ENCODE assay signal across 8 cellular contexts in genomic region chr2:73163522-73164367, GRCh38. TPM values are rescaled to one million over a fixed set of nuclear protein-coding genes. Genes with fewer than 3 reads are reported as not detected.
DNase-seq lines count a peak whose midpoint lies in the region; ATAC-seq and TF ChIP-seq lines count a peak whose summit lies in the region.

No MANE protein-coding gene starts in this region.

- peak; percentile 76 to 95 (median 89) for TF ChIP-seq CTCF in dorsolateral prefrontal cortex (IDR thresholded peaks at IDR 0.05 in 54 of 56, conservative IDR thresholded peaks at IDR 0.05 in 2 of 56; ENCODE audit: low read depth in 1 of 56, partially characterized antibody in 56 of 56)

- ATAC-seq in HG02938 (IDR thresholded peaks at IDR 0.05; ENCODE audit: unreplicated experiment), result peak; percentile 81

- intact Hi-C loops in dorsolateral prefrontal cortex (cut with DNase I), result loop anchor here (1.0 to 5.0 kb wide), 4 partner anchors 76 to 271 kb away; no protein-coding TSS in a partner anchor

- H3K4me3 ChIP-seq in dorsolateral prefrontal cortex, result no peak overlapping the region

- DNase-seq in activated gamma-delta T cell treated with Interleukin-2 at 50 U/mL for 16 hours (peak; percentile 58), activated gamma-delta T cell (lab: John Stamatoyannopoulos, UW) (no peak), NCI-H2227 treated with DMSO at 0.1 percent for 48 hours (lab: John Stamatoyannopoulos, UW) (peak; percentile 72), dorsolateral prefrontal cortex (peak; percentile 59 to 83 (median 74)), lung microvascular endothelial cell (ENCODE audit: low read depth in 2 of 2) (peak; percentile 79 to 81)
- peak; percentile 80 for DNase-seq in activated CD4-positive, alpha-beta T cell treated with anti-CD3 and anti-CD28 coated beads for 48 hours
- DNase-seq in stimulated activated CD8-positive, alpha-beta memory T cell treated with anti-CD3 and anti-CD28 coated beads, Interleukin-2, amount 100 ng/mL, for 1 hour (ENCODE audit: low read depth in 2 of 2), result peak; percentile 44 to 45

- H3K27ac ChIP-seq in dorsolateral prefrontal cortex, result no peak overlapping the region

- no peaks in the 10 kb centered on the region for H3K27me3 ChIP-seq in dorsolateral prefrontal cortex

RNA-seq across cellular contexts. Expression of gene NOTO, which starts 38.6 kb away (rescaled TPM):
- total RNA-seq in dorsolateral prefrontal cortex (under 1 TPM in 4 of 120 experiments, not detected in 116; 0.16 to 0.25 (median 0.16) TPM), lung microvascular endothelial cell (not detected in 2 replicates)

RNA-seq across cellular contexts. Expression of gene SMYD5, which starts 50.3 kb away (rescaled TPM):
- total RNA-seq in dorsolateral prefrontal cortex (10 to 100 TPM; 25.0 to 44.3 (median 33.2) TPM), lung microvascular endothelial cell (9.4 and 11.1 TPM in 2 replicates)

RNA-seq across cellular contexts. Expression of gene RAB11FIP5, which starts 51.0 kb away (rescaled TPM):
- total RNA-seq in dorsolateral prefrontal cortex, result 10 to 100 TPM; 28.8 to 98.3 (median 66.8) TPM
- total RNA-seq in lung microvascular endothelial cell, result 38.4 and 62.5 TPM in 2 replicates
